ENCODE assay signal across 15 cellular contexts in the genomic region with DNA sequence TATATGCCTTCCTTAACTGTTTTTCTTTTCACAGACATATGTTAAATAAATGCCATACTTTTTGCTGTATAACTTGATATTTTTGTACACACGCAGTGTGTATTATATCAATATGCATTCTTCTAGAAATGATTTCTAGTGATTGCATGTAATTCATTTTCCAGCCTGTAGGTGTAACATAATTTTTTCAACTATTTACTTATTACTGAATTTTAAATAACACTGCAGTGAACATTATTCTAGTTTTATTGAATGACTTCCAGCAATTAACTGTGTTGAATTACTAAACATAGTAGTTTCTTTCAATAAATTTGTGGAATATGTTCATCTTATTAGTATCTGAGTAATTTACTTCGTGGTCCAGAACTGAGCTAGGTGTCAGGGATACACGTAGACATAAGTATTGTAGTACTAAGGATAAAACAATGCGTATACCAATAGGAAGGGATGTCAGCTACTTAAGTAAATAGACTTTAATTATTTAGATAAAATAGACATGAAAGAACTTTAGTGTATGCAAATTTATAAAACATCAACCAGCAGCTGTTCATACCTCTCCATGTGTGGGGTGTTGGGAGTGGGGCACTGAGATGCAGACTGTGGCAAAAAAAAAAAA. TPM values are rescaled to one million over a fixed set of nuclear protein-coding genes. Genes with fewer than 3 reads are reported as not detected.
DNase-seq lines count a peak whose midpoint lies in the region; ATAC-seq and TF ChIP-seq lines count a peak whose summit lies in the region.
"Had no signal": no experiment of that assay in that cellular context is flagged by ENCODE, and none has a peak within 500 bp of the region (broad histone marks: within the 10 kb centered on the region; RNA-seq: fewer than 3 reads in every experiment).

No MANE protein-coding gene starts in this region.

- H3K9ac ChIP-seq in parathyroid adenoma: no peak overlapping the region

- no peaks in the 10 kb centered on the region for H3K27me3 Mint-ChIP-seq in CD8-positive, alpha-beta T cell (ENCODE audit: low read depth)
- peaks cover 2% of the 10 kb centered on the region for H3K27me3 Mint-ChIP-seq in activated CD4-positive, alpha-beta T cell treated with anti-CD3 and anti-CD28 coated beads, Interleukin-2, amount 10 ng/mL, durations not matched to agents 7 days and 5 days

- CTCF ChIA-PET in CD8-positive, alpha-beta T cell (lab: Charles Lee): interaction anchor here (0.7 to 1.2 kb wide), 3 partner anchors 12 to 38 kb away, joined by 3 to 5 read pairs (median 3); no protein-coding TSS in a partner anchor
- CTCF ChIA-PET in activated CD4-positive, alpha-beta T cell treated with anti-CD3 and anti-CD28 coated beads, Interleukin-2, amount 10 ng/mL, durations not matched to agents 7 days and 5 days (lab: Charles Lee): interaction anchor here (0.7 kb wide), 1 partner anchor 12 kb away, joined by 3 read pairs; no protein-coding TSS in a partner anchor

- no peaks in the 10 kb centered on the region for H3K4me1 ChIP-seq in CD8-positive, alpha-beta T cell (ENCODE audit: insufficient read depth, low read length)
- H3K4me1 ChIP-seq in parathyroid adenoma: no peaks in the 10 kb centered on the region
- H3K4me1 ChIP-seq: HAP-1 had no signal

- H3K4me3 ChIP-seq in CD8-positive, alpha-beta T cell (ENCODE audit: low read depth, low read length): no peak overlapping the region
- H3K4me3 ChIP-seq in LNCaP clone FGC (ENCODE audit: low read depth, low read length) (0 out of 2 replicates have a peak overlapping the region, but pooled peaks have one; percentile 1), dorsolateral prefrontal cortex (no peak overlapping the region), parathyroid adenoma (ENCODE audit: low read depth, low read length) (no peak overlapping the region)
- H3K4me3 ChIP-seq: esophagus squamous epithelium, HAP-1 had no signal

- H3K4me3 Mint-ChIP-seq in CD8-positive, alpha-beta T cell: no peak overlapping the region
- no peak overlapping the region for H3K4me3 Mint-ChIP-seq in activated CD4-positive, alpha-beta T cell treated with anti-CD3 and anti-CD28 coated beads, Interleukin-2, amount 10 ng/mL, durations not matched to agents 7 days and 5 days
- H3K4me3 Mint-ChIP-seq: T-helper 1 cell treated with Interleukin-12 subunit alpha and Interleukin-12 subunit beta and Interleukin-4 antibody, amounts not matched to agents 30 μg/mL and 1 μg/mL, for 36 hours had no signal

- H3K9me3 ChIP-seq in CD8-positive, alpha-beta T cell (ENCODE audit: low read length): no peaks in the 10 kb centered on the region
- no peaks in the 10 kb centered on the region for H3K9me3 ChIP-seq in parathyroid adenoma (ENCODE audit: control insufficient read depth, low read length)
- H3K9me3 ChIP-seq: esophagus squamous epithelium, HAP-1 had no signal

- no peak overlapping the region for H3K4me2 ChIP-seq in parathyroid adenoma (ENCODE audit: low read length)

- H3K27ac Mint-ChIP-seq in CD8-positive, alpha-beta T cell: no peak overlapping the region
- no peak overlapping the region for H3K27ac Mint-ChIP-seq in activated CD4-positive, alpha-beta T cell treated with anti-CD3 and anti-CD28 coated beads, Interleukin-2, amount 10 ng/mL, durations not matched to agents 7 days and 5 days
- H3K27ac Mint-ChIP-seq: T-helper 1 cell treated with Interleukin-12 subunit alpha and Interleukin-12 subunit beta and Interleukin-4 antibody, amounts not matched to agents 30 μg/mL and 1 μg/mL, for 36 hours had no signal

- no peak for ATAC-seq in CD8-positive, alpha-beta T cell
- no peak for ATAC-seq in HG03097 (IDR thresholded peaks at IDR 0.05; ENCODE audit: low FRiP score, unreplicated experiment)

- POLR2A ChIA-PET in CD8-positive, alpha-beta T cell (lab: Charles Lee): no interaction called here
- POLR2A ChIA-PET in activated CD4-positive, alpha-beta T cell treated with anti-CD3 and anti-CD28 coated beads, Interleukin-2, amount 10 ng/mL, durations not matched to agents 7 days and 5 days (lab: Charles Lee): no interaction called here

- no peaks in the 10 kb centered on the region for H3K27me3 ChIP-seq in CD8-positive, alpha-beta T cell (ENCODE audit: insufficient read depth, low read length)
- H3K27me3 ChIP-seq in dorsolateral prefrontal cortex (peaks cover 0 to 3% (median 0%) of the 10 kb centered on the region in 45 donors), parathyroid adenoma (ENCODE audit: control insufficient read depth, insufficient read depth, low read length) (no peaks in the 10 kb centered on the region)
- H3K27me3 ChIP-seq: esophagus squamous epithelium had no signal

- H3K79me2 ChIP-seq in parathyroid adenoma: no peaks in the 10 kb centered on the region

- no peak for DNase-seq in CD8-positive, alpha-beta T cell
- no peak for DNase-seq in LNCaP clone FGC (ENCODE audit: low read depth)
- DNase-seq in dorsolateral prefrontal cortex: no peak
- no peak for DNase-seq in activated CD4-positive, alpha-beta T cell treated with anti-CD3 and anti-CD28 coated beads, Interleukin-2, amount 10 ng/mL, durations not matched to agents 7 days and 5 days
- no peak for DNase-seq in NCI-H2196 (lab: John Stamatoyannopoulos, UW; ENCODE audit: unreplicated experiment)
- no peak for DNase-seq in AML-193 (lab: John Stamatoyannopoulos, UW)
- DNase-seq: activated CD4-positive, alpha-beta T cell treated with anti-CD3 and anti-CD28 coated beads, Interleukin-2, amount 50 U/mL, for 48 hours; DMS79 treated with DMSO at 0.1 percent for 48 hours; esophagus squamous epithelium; NCI-H2081 treated with DMSO at 0.1 percent for 48 hours; right cardiac atrium had no signal

- no peaks in the 10 kb centered on the region for H3K36me3 ChIP-seq in CD8-positive, alpha-beta T cell (ENCODE audit: insufficient read depth, low read length)
- H3K36me3 ChIP-seq in parathyroid adenoma (ENCODE audit: control insufficient read depth, insufficient read depth, low read length): no peaks in the 10 kb centered on the region
- H3K36me3 ChIP-seq: HAP-1 had no signal

- H2AFZ ChIP-seq in parathyroid adenoma: no peak overlapping the region

- H3K9me3 Mint-ChIP-seq in CD8-positive, alpha-beta T cell: no peaks in the 10 kb centered on the region
- H3K9me3 Mint-ChIP-seq in activated CD4-positive, alpha-beta T cell treated with anti-CD3 and anti-CD28 coated beads, Interleukin-2, amount 10 ng/mL, durations not matched to agents 7 days and 5 days: no peaks in the 10 kb centered on the region
- H3K9me3 Mint-ChIP-seq: T-helper 1 cell treated with Interleukin-12 subunit alpha and Interleukin-12 subunit beta and Interleukin-4 antibody, amounts not matched to agents 30 μg/mL and 1 μg/mL, for 36 hours had no signal

- no peaks in the 10 kb centered on the region for H3K36me3 Mint-ChIP-seq in CD8-positive, alpha-beta T cell
- no peaks in the 10 kb centered on the region for H3K36me3 Mint-ChIP-seq in activated CD4-positive, alpha-beta T cell treated with anti-CD3 and anti-CD28 coated beads, Interleukin-2, amount 10 ng/mL, durations not matched to agents 7 days and 5 days (ENCODE audit: low read depth)

- TF ChIP-seq CTCF in CD8-positive, alpha-beta T cell (IDR thresholded peaks at IDR 0.05): peak; percentile 47
- TF ChIP-seq CTCF in LNCaP clone FGC (IDR thresholded peaks at IDR 0.05; ENCODE audit: control insufficient read depth, extremely low read depth, insufficient read depth) (no peak), dorsolateral prefrontal cortex (IDR thresholded peaks at IDR 0.05 in 54 of 56, conservative IDR thresholded peaks at IDR 0.05 in 2 of 56; ENCODE audit: low read depth in 1 of 56, partially characterized antibody in 56 of 56) (peak in 51 of 56 donors; percentile 12 to 59 (median 38)), parathyroid adenoma (IDR thresholded peaks at IDR 0.05) (peak; percentile 20)

- peaks cover 7% of the 10 kb centered on the region for H3K4me1 Mint-ChIP-seq in CD8-positive, alpha-beta T cell (ENCODE audit: low read depth)
- peaks cover 3% of the 10 kb centered on the region for H3K4me1 Mint-ChIP-seq in activated CD4-positive, alpha-beta T cell treated with anti-CD3 and anti-CD28 coated beads, Interleukin-2, amount 10 ng/mL, durations not matched to agents 7 days and 5 days

- intact Hi-C loops in CD8-positive, alpha-beta T cell (cut with DNase I, micrococcal nuclease): no loop called here
- intact Hi-C loops in dorsolateral prefrontal cortex (cut with DNase I): no loop called here

- no peak overlapping the region for H3K27ac ChIP-seq in CD8-positive, alpha-beta T cell (ENCODE audit: low read depth, low read length)
- H3K27ac ChIP-seq in dorsolateral prefrontal cortex (peak overlapping the region in 17 of 59 donors; percentile 2 to 93 (median 37)), parathyroid adenoma (no peak overlapping the region)
- H3K27ac ChIP-seq: esophagus squamous epithelium had no signal

RNA-seq across cellular contexts. Expression of a gene that starts 28.0 kb away (rescaled TPM):
- total RNA-seq in CD8-positive, alpha-beta T cell: under 1 TPM; 0.19 to 0.24 TPM
- 10 to 100 TPM; 11.9 to 68.3 (median 20.7) TPM for total RNA-seq in dorsolateral prefrontal cortex
- under 1 TPM; 0.32 to 0.52 TPM for total RNA-seq in activated CD4-positive, alpha-beta T cell treated with anti-CD3 and anti-CD28 coated beads, Interleukin-2, amount 10 ng/mL, durations not matched to agents 7 days and 5 days

Comparison
In these comparisons a context has a peak if more than half of its experiments do, and no peak if none do; other contexts are left out.
1. RNA of a gene that starts 28.0 kb away (total RNA-seq): 11.9 to 68.3 TPM in dorsolateral prefrontal cortex; 0.32 to 0.52 TPM in activated CD4-positive, alpha-beta T cell treated with anti-CD3 and anti-CD28 coated beads, Interleukin-2, amount 10 ng/mL, durations not matched to agents 7 days and 5 days and 0.19 to 0.24 TPM in CD8-positive, alpha-beta T cell; every median in the first group is over 4 times any median in the second.